In the genomic region with DNA sequence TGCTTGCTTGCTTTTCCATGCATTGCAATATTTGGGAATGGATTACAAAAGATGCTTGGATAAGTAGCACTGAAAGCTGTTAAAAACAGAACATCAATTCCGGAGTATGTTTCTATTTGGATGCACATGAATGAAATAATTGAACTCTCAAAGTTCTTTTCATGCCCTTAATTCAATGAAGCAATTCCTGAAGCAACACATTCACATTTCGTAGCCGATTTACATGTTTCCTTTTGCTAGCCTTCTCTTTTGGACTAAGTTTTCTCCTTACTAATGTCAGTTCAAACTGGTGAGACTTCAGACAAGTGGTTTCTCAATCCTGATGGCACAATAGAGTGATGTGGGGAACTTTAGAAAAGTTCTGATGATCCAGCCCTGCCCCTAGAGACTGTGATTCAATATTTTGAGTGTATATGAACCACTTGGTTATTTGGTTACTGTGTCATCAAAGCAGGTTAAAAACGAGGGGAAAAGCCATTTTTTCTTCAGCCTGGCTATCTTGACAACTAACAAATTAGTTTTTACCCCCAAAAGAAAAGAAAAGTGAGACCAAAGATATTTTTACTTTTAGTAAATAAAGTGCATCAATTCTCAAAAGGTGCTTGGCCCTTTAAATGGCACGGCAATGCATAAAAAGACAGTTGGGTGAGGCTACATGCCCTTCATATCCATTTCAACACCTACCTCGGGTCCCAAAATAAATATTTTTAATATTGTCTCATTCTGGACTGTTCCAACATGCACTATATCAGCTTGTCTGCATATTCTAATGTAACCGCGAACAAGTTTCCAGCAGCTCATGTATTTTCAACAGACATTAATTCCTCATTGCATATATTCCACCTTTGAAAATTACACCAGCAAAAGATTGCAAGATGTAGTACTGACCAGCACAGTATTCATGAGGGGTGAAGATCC, we compare ENCODE assay signal across 1 cellular context.
TF ChIP-seq lines count a peak whose summit lies in the region.

No MANE protein-coding gene starts in this region.

TF ChIP-seq in H1, 55 proteins besides CTCF, POLR2A, EP300 and RAD21:
- TF ChIP-seq SIN3A (conservative IDR thresholded peaks at IDR 0.05 in 1 of 2, IDR thresholded peaks at IDR 0.05 in 1 of 2; ENCODE audit: low read depth in 1 of 2, low read length in 2 of 2) (no peak), POU5F1 (IDR thresholded peaks at IDR 0.05; ENCODE audit: low read depth, low read length) (no peak), TAF1 (IDR thresholded peaks at IDR 0.05; ENCODE audit: low read depth, low read length) (no peak), CBX5 (IDR thresholded peaks at IDR 0.05; ENCODE audit: low read depth, low read length) (no peak), FOSL1 (IDR thresholded peaks at IDR 0.05; ENCODE audit: insufficient read depth, low read depth, low read length) (no peak), CHD1 (IDR thresholded peaks at IDR 0.05; ENCODE audit: low read depth, low read length) (no peak)
- TF ChIP-seq, protein P1, sequence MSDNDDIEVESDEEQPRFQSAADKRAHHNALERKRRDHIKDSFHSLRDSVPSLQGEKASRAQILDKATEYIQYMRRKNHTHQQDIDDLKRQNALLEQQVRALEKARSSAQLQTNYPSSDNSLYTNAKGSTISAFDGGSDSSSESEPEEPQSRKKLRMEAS (IDR thresholded peaks at IDR 0.05): no peak
- TF ChIP-seq, protein P2, sequence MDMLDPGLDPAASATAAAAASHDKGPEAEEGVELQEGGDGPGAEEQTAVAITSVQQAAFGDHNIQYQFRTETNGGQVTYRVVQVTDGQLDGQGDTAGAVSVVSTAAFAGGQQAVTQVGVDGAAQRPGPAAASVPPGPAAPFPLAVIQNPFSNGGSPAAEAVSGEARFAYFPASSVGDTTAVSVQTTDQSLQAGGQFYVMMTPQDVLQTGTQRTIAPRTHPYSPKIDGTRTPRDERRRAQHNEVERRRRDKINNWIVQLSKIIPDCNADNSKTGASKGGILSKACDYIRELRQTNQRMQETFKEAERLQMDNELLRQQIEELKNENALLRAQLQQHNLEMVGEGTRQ (IDR thresholded peaks at IDR 0.05; ENCODE audit: low read length): no peak
TF ChIP-seq in H1: peak in this region for 0.
